In genomic region chr2:46170611-46171385, GRCh38 we compare ENCODE assay signal across 15 cellular contexts.
DNase-seq lines count a peak whose midpoint lies in the region; ATAC-seq, FAIRE-seq and TF ChIP-seq lines count a peak whose summit lies in the region.
"Had no signal": no experiment of that assay in that cellular context is flagged by ENCODE, and none has a peak within 500 bp of the region (broad histone marks: within the 10 kb centered on the region; RNA-seq: fewer than 3 reads in every experiment).

No MANE protein-coding gene starts in this region.

- no peaks in the 10 kb centered on the region for H3K27me3 Mint-ChIP-seq in mesothelial cell of epicardium (ENCODE audit: low read depth)
- H3K27me3 Mint-ChIP-seq: activated naive CD8-positive, alpha-beta T cell treated with anti-CD3 and anti-CD28 coated beads, Interleukin-2, amount 10 ng/mL, durations not matched to agents 7 days and 5 days; naive thymus-derived CD8-positive, alpha-beta T cell had no signal

- DNase-seq in left ventricle myocardium inferior (no peak), cardiac septum (ENCODE audit: low spot score) (no peak), brain microvascular endothelial cell (no peak), HepG2 (ENCODE audit: low spot score) (no peak), ecto neural progenitor cell (ENCODE audit: low spot score) (no peak), Karpas-422 (no peak), mesothelial cell of epicardium (ENCODE audit: low spot score in 2 of 2, unreplicated experiment in 2 of 2) (no peak)
- DNase-seq: activated naive CD8-positive, alpha-beta T cell treated with anti-CD3 and anti-CD28 coated beads, Interleukin-2, amount 10 ng/mL, durations not matched to agents 7 days and 5 days; Calu3; effector CD4-positive, alpha-beta T cell; head of caudate nucleus; naive thymus-derived CD8-positive, alpha-beta T cell; NCI-H748 treated with DMSO at 0.1 percent for 48 hours had no signal

- no peak for FAIRE-seq in HepG2 (lab: Jason Lieb, UNC)

- H3K36me3 ChIP-seq in left ventricle myocardium inferior = no peaks in the 10 kb centered on the region
- no peaks in the 10 kb centered on the region for H3K36me3 ChIP-seq in brain microvascular endothelial cell (replicated peaks)
- no peaks in the 10 kb centered on the region for H3K36me3 ChIP-seq in HepG2 (replicated peaks in 1 of 2; ENCODE audit: control insufficient read depth in 1 of 2, insufficient read depth in 2 of 2, low read length in 2 of 2)
- no peaks in the 10 kb centered on the region for H3K36me3 ChIP-seq in Karpas-422 (ENCODE audit: insufficient read depth, low read length)

- H2AFZ ChIP-seq in HepG2 (ENCODE audit: low read length) (no peak overlapping the region), Karpas-422 (ENCODE audit: low read length) (no peak overlapping the region)

- H3K36me3 Mint-ChIP-seq in mesothelial cell of epicardium = no peaks in the 10 kb centered on the region
- H3K36me3 Mint-ChIP-seq: naive thymus-derived CD8-positive, alpha-beta T cell had no signal

- no peaks in the 10 kb centered on the region for H3K9me2 ChIP-seq in Karpas-422 (replicated peaks; ENCODE audit: insufficient read depth, low read length)

- no peak for TF ChIP-seq RAD21 in HepG2 (CRISPR knock-in tag; IDR thresholded peaks at IDR 0.05)

- CTCF ChIA-PET in HepG2 (lab: Yijun Ruan, JAX; ENCODE audit: low intra/inter-chr PET ratio, low total read pairs) = no interaction called here

- peak overlapping the region; percentile 25 for H3K27ac ChIP-seq in left ventricle myocardium inferior (replicated peaks)
- peak overlapping the region; percentile 63 for H3K27ac ChIP-seq in brain microvascular endothelial cell
- no peak overlapping the region for H3K27ac ChIP-seq in HepG2 (ENCODE audit: extremely low read length, insufficient read depth, low read length)
- H3K27ac ChIP-seq in Karpas-422 (ENCODE audit: low read length) = no peak overlapping the region
- H3K27ac ChIP-seq: SJSA1 had no signal

- H3K79me2 ChIP-seq in HepG2 (ENCODE audit: insufficient read depth, low read length) (no peaks in the 10 kb centered on the region), Karpas-422 (ENCODE audit: low read length) (no peaks in the 10 kb centered on the region)

- H3K9ac ChIP-seq in HepG2 (ENCODE audit: insufficient read depth, low read depth, low read length) = no peak overlapping the region
- no peak overlapping the region for H3K9ac ChIP-seq in Karpas-422 (ENCODE audit: low read length)

- H3K4me3 ChIP-seq in left ventricle myocardium inferior (no peak overlapping the region), brain microvascular endothelial cell (ENCODE audit: low read depth, low read length) (no peak overlapping the region), HepG2 (replicated peaks in 1 of 3; ENCODE audit: insufficient read depth in 1 of 3, low read depth in 2 of 3, low read length in 3 of 3) (no peak overlapping the region), Karpas-422 (ENCODE audit: low read length) (no peak overlapping the region)
- H3K4me3 ChIP-seq: SJSA1 had no signal

- H3K27me3 ChIP-seq in left ventricle myocardium inferior (ENCODE audit: low read depth) = no peaks in the 10 kb centered on the region
- H3K27me3 ChIP-seq in brain microvascular endothelial cell (replicated peaks) = no peaks in the 10 kb centered on the region
- H3K27me3 ChIP-seq in HepG2 (ENCODE audit: control insufficient read depth in 1 of 2, insufficient read depth in 2 of 2, low read length in 2 of 2) = peaks cover 4 to 26% of the 10 kb centered on the region in 2 experiments; a peak in 3 of 5 replicates
- no peaks in the 10 kb centered on the region for H3K27me3 ChIP-seq in Karpas-422 (ENCODE audit: low read length)
- H3K27me3 ChIP-seq: SJSA1 had no signal

- ATAC-seq in HepG2 (no peak), HG03175 (IDR thresholded peaks at IDR 0.05; ENCODE audit: unreplicated experiment) (no peak)
- ATAC-seq: naive thymus-derived CD8-positive, alpha-beta T cell had no signal

- H3K4me1 Mint-ChIP-seq in mesothelial cell of epicardium = peaks cover 39% of the 10 kb centered on the region
- H3K4me1 Mint-ChIP-seq: naive thymus-derived CD8-positive, alpha-beta T cell had no signal

- no peak overlapping the region for H3K4me2 ChIP-seq in HepG2 (ENCODE audit: low read depth, low read length)
- H3K4me2 ChIP-seq in Karpas-422 (ENCODE audit: low read depth, low read length, poor library complexity, severe bottlenecking) = no peak overlapping the region

- intact Hi-C loops in left ventricle myocardium inferior (cut with micrococcal nuclease) = no loop called here
- intact Hi-C loops in cardiac septum (cut with DNase I) = no loop called here
- intact Hi-C loops in HepG2 (cut with micrococcal nuclease; ENCODE audit: unreplicated experiment) = no loop called here

- TF ChIP-seq POLR2A in HepG2 (IDR thresholded peaks at IDR 0.05; ENCODE audit: insufficient read depth in 1 of 2, low read depth in 2 of 2, low read length in 2 of 2) = no peak

- no peaks in the 10 kb centered on the region for H3K9me3 Mint-ChIP-seq in mesothelial cell of epicardium
- H3K9me3 Mint-ChIP-seq: activated naive CD8-positive, alpha-beta T cell treated with anti-CD3 and anti-CD28 coated beads, Interleukin-2, amount 10 ng/mL, durations not matched to agents 7 days and 5 days; naive thymus-derived CD8-positive, alpha-beta T cell had no signal

- H3K27ac Mint-ChIP-seq in mesothelial cell of epicardium = no peak overlapping the region
- H3K27ac Mint-ChIP-seq: activated naive CD8-positive, alpha-beta T cell treated with anti-CD3 and anti-CD28 coated beads, Interleukin-2, amount 10 ng/mL, durations not matched to agents 7 days and 5 days had no signal

- H3K4me3 Mint-ChIP-seq in mesothelial cell of epicardium = no peak overlapping the region
- H3K4me3 Mint-ChIP-seq: activated naive CD8-positive, alpha-beta T cell treated with anti-CD3 and anti-CD28 coated beads, Interleukin-2, amount 10 ng/mL, durations not matched to agents 7 days and 5 days; naive thymus-derived CD8-positive, alpha-beta T cell had no signal

- H3K9me3 ChIP-seq in left ventricle myocardium inferior (replicated peaks) = no peaks in the 10 kb centered on the region
- no peaks in the 10 kb centered on the region for H3K9me3 ChIP-seq in HepG2 (ENCODE audit: low read length)
- H3K9me3 ChIP-seq in Karpas-422 (ENCODE audit: low read length) = no peaks in the 10 kb centered on the region
- H3K9me3 ChIP-seq: SJSA1 had no signal

- H4K20me1 ChIP-seq in HepG2 (ENCODE audit: insufficient read depth, low read length) (peaks cover 4% of the 10 kb centered on the region; the same call in 1 of the 2 replicates), Karpas-422 (ENCODE audit: insufficient read depth, low read depth, low read length) (no peaks in the 10 kb centered on the region)

- 54% methylated on average over 10 of the region's 10 CpGs for WGBS in HepG2 (ENCODE audit: low lambda C conversion rate)

- in situ Hi-C loops in brain microvascular endothelial cell (cut with HindIII; ENCODE audit: low pct_ligation_motif_present, low sequenced_read_pairs) (no loop called here), HepG2 (cut with HindIII; ENCODE audit: extremely low pct_ligation_motif_present, low pct_unique_long_range_greater_than_20kb) (no loop called here)

- peaks cover 22% of the 10 kb centered on the region for H3K4me1 ChIP-seq in left ventricle myocardium inferior
- H3K4me1 ChIP-seq in HepG2 (ENCODE audit: insufficient read depth, low read length) = peaks cover 19% of the 10 kb centered on the region
- H3K4me1 ChIP-seq in Karpas-422 (ENCODE audit: low read length) = no peaks in the 10 kb centered on the region

- POLR2A ChIA-PET in HepG2 (lab: Yijun Ruan, JAX) = no interaction called here

- BruUV-seq in HepG2 (replicated peaks; lab: Mats Ljungman, UMichigan) = no TSS peak

- TF ChIP-seq EP300 in HepG2 (IDR thresholded peaks at IDR 0.05; ENCODE audit: low read depth in 2 of 2, low read length in 2 of 2) = no peak
- no peak for TF ChIP-seq EP300 in HepG2 (CRISPR knock-in tag; IDR thresholded peaks at IDR 0.05; ENCODE audit: borderline replicate concordance)

- TF ChIP-seq CTCF in left ventricle myocardium inferior (IDR thresholded peaks at IDR 0.05; ENCODE audit: borderline replicate concordance) (no peak), brain microvascular endothelial cell (IDR thresholded peaks at IDR 0.05; ENCODE audit: low read depth, low read length, missing control alignments) (no peak), HepG2 (CRISPR knock-in tag; IDR thresholded peaks at IDR 0.05) (no peak), mesothelial cell of epicardium (IDR thresholded peaks at IDR 0.05; ENCODE audit: unreplicated experiment) (no peak)

TF ChIP-seq in HepG2, 621 proteins besides CTCF, POLR2A, EP300 and RAD21:
- TF ChIP-seq NFKBIZ (CRISPR knock-in tag; IDR thresholded peaks at IDR 0.05) = no peak
- TF ChIP-seq, protein P1, sequence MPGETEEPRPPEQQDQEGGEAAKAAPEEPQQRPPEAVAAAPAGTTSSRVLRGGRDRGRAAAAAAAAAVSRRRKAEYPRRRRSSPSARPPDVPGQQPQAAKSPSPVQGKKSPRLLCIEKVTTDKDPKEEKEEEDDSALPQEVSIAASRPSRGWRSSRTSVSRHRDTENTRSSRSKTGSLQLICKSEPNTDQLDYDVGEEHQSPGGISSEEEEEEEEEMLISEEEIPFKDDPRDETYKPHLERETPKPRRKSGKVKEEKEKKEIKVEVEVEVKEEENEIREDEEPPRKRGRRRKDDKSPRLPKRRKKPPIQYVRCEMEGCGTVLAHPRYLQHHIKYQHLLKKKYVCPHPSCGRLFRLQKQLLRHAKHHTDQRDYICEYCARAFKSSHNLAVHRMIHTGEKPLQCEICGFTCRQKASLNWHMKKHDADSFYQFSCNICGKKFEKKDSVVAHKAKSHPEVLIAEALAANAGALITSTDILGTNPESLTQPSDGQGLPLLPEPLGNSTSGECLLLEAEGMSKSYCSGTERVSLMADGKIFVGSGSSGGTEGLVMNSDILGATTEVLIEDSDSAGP (CRISPR knock-in tag; IDR thresholded peaks at IDR 0.05; ENCODE audit: borderline replicate concordance) = 0 out of 2 replicates have a peak, but pooled peaks have one; percentile 3

Comparison
In these comparisons a context has a peak if more than half of its experiments do, and no peak if none do; other contexts are left out.
1. H3K27ac ChIP-seq: peak in left ventricle myocardium inferior (single experiment) and brain microvascular endothelial cell (single experiment); none in HepG2 (single experiment) and Karpas-422 (single experiment).